7 cellular contexts compared by ENCODE assay signal in genomic region chr5:148166550-148167283, GRCh38. TPM values are rescaled to one million over a fixed set of nuclear protein-coding genes. Genes with fewer than 3 reads are reported as not detected.
"Had no signal": no experiment of that assay in that cellular context is flagged by ENCODE, and none has a peak within 500 bp of the region (broad histone marks: within the 10 kb centered on the region; RNA-seq: fewer than 3 reads in every experiment).

No MANE protein-coding gene starts in this region.

- ATAC-seq: GM23338, K562 had no signal

- DNase-seq: H9, HCEC 1CT, IMR-90 had no signal

- H3K4me3 ChIP-seq: GM23338, K562 had no signal

RNA-seq across cellular contexts. Expression of gene SPINK14, which starts 1.6 kb away (rescaled TPM):
- total RNA-seq: GM23338, H1, H9, HT-29, IMR-90, K562 had no signal
- polyA plus RNA-seq: GM23338, H1, IMR-90, K562 had no signal

RNA-seq across cellular contexts. Expression of gene SPINK6, which starts 36.1 kb away (rescaled TPM):
- total RNA-seq: GM23338, H1, H9, HT-29, IMR-90, K562 had no signal
- polyA plus RNA-seq: H1, IMR-90, K562 had no signal
